In the genomic region with DNA sequence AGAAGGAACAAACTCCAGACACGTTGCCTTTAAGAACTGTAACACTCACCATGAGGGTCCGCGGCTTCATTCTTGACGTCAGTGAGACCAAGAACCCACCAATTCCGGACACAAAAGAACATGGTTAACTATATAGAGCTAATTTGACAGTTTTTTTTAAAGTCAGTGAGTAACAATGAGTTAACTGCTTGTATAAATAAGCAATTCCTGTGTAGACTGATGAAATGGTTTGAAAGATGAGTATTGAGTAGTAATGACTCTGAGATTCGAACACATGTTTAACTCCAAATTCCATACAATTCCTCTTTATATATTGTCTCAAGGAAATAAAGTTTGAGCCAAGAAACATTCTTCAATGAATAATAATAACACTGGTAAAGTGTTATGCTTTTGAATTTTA, we compare ENCODE assay signal across 15 cellular contexts.
"Had no signal": no experiment of that assay in that cellular context is flagged by ENCODE, and none has a peak within 500 bp of the region (broad histone marks: within the 10 kb centered on the region; RNA-seq: fewer than 3 reads in every experiment).

No MANE protein-coding gene starts in this region.

- H3K4me1 ChIP-seq: ascending aorta, tibial artery had no signal

- H3K27ac ChIP-seq: ascending aorta, coronary artery, tibial artery had no signal

- H3K27me3 ChIP-seq: ascending aorta, tibial artery had no signal

- H3K4me3 ChIP-seq: ascending aorta, coronary artery, smooth muscle cell, tibial artery had no signal

- H3K9me3 ChIP-seq: ascending aorta, tibial artery had no signal

- DNase-seq: activated CD4-positive, alpha-beta memory T cell treated with anti-CD3 and anti-CD28 coated beads, Interleukin-2, amount 10 ng/mL, durations not matched to agents 7 days and 5 days; activated CD4-positive, CD25-positive, alpha-beta regulatory T cell treated with anti-CD3 and anti-CD28 coated beads, Interleukin-2, amount 50 U/mL, for 72 hours; activated gamma-delta T cell treated with Interleukin-2 at 50 U/mL for 16 hours; activated naive CD8-positive, alpha-beta T cell treated with anti-CD3 and anti-CD28 coated beads for 36 hours; activated T-cell treated with anti-CD3 and anti-CD28 coated beads, Interleukin-2, amount 50 U/mL, for 72 hours; caudate nucleus; effector CD8-positive, alpha-beta T cell; hippocampal formation; naive thymus-derived CD4-positive, alpha-beta T cell; posterior cingulate gyrus; tibial artery had no signal

- ATAC-seq: activated T-cell treated with anti-CD3 and anti-CD28 coated beads, Interleukin-2, amount 50 U/mL, for 72 hours; naive thymus-derived CD4-positive, alpha-beta T cell; stimulated activated memory B cell treated with anti-CD40 and anti-IgM and Interleukin-4, amounts not matched to agents 10 μg/mL and 1 μg/mL and 100 μg/mL, for 72 hours had no signal

- H3K36me3 ChIP-seq: ascending aorta, tibial artery had no signal

- H3K4me2 ChIP-seq: smooth muscle cell had no signal
